Comparison of ENCODE assay signal across 27 cellular contexts in the genomic region with DNA sequence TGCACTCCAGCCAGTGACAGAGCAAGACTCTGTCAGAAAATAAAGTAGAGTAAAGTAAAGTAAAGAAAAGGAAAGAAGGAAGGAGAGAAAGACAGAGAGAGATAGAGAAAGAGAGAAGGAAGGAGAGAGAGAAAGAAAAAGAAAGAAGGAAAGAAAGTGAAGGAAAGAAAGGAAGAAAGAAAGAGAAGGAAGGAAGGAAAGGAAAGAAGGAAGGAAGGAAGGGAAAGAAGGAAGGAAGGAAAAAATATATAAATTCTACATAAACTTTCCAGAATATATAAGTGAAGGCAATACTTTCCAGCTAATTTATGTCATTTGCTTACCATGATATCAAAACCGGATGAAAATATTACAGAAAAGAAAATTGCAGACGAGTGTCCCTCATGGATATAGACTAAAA.
"Had no signal": no experiment of that assay in that cellular context is flagged by ENCODE, and none has a peak within 500 bp of the region (broad histone marks: within the 10 kb centered on the region; RNA-seq: fewer than 3 reads in every experiment).

No MANE protein-coding gene starts in this region.

- H3K27ac Mint-ChIP-seq: endodermal cell, mesothelial cell of epicardium had no signal

- H2AFZ ChIP-seq: hepatocyte had no signal

- H3K79me2 ChIP-seq: hepatocyte had no signal

- ATAC-seq: effector memory CD8-positive, alpha-beta T cell; foreskin keratinocyte; gastroesophageal sphincter; heart left ventricle; left cardiac atrium; left lung; left ventricle myocardium superior; lower lobe of right lung; mucosa of descending colon; naive thymus-derived CD8-positive, alpha-beta T cell had no signal

- H3K4me1 ChIP-seq: esophagus muscularis mucosa, foreskin keratinocyte, gastroesophageal sphincter, heart left ventricle, left lung, lower lobe of right lung had no signal

- H3K27me3 Mint-ChIP-seq: effector memory CD8-positive, alpha-beta T cell; naive B cell; naive thymus-derived CD8-positive, alpha-beta T cell had no signal

- DNase-seq: dermis blood vessel endothelial cell; dorsolateral prefrontal cortex; effector CD8-positive, alpha-beta T cell; effector memory CD8-positive, alpha-beta T cell; endodermal cell; foreskin keratinocyte; heart left ventricle; hypothalamus; immature natural killer cell; left cardiac atrium; left lung; left ventricle myocardium superior; lower lobe of right lung; mesenchymal stem cell; mucosa of descending colon; naive B cell; naive thymus-derived CD8-positive, alpha-beta T cell had no signal

- H3K4me2 ChIP-seq: hepatocyte had no signal

- FAIRE-seq: colon, endometrium, endothelial cell of umbilical vein, frontal cortex, keratinocyte had no signal

- H3K4me1 Mint-ChIP-seq: endodermal cell, mesothelial cell of epicardium had no signal

- H3K27me3 ChIP-seq: dorsolateral prefrontal cortex, esophagus muscularis mucosa, foreskin keratinocyte, gastroesophageal sphincter, heart left ventricle, hepatocyte, left lung had no signal

- H3K4me3 ChIP-seq: coronary artery, dorsolateral prefrontal cortex, esophagus muscularis mucosa, gastroesophageal sphincter, heart left ventricle, hepatocyte, left lung, lower lobe of right lung, mucosa of descending colon had no signal

- H3K9me3 Mint-ChIP-seq: effector memory CD8-positive, alpha-beta T cell had no signal

- H3K36me3 ChIP-seq: left lung, lower lobe of right lung had no signal

- H3K4me3 Mint-ChIP-seq: effector memory CD8-positive, alpha-beta T cell; endodermal cell; immature natural killer cell; mesothelial cell of epicardium; naive B cell; naive thymus-derived CD8-positive, alpha-beta T cell had no signal

- H3K27ac ChIP-seq: coronary artery, dorsolateral prefrontal cortex, esophagus muscularis mucosa, foreskin keratinocyte, gastroesophageal sphincter, heart left ventricle, hepatocyte, left lung, lower lobe of right lung had no signal

- H3K9me3 ChIP-seq: esophagus muscularis mucosa, gastroesophageal sphincter, heart left ventricle, lower lobe of right lung, mucosa of descending colon had no signal
